In the genomic region with DNA sequence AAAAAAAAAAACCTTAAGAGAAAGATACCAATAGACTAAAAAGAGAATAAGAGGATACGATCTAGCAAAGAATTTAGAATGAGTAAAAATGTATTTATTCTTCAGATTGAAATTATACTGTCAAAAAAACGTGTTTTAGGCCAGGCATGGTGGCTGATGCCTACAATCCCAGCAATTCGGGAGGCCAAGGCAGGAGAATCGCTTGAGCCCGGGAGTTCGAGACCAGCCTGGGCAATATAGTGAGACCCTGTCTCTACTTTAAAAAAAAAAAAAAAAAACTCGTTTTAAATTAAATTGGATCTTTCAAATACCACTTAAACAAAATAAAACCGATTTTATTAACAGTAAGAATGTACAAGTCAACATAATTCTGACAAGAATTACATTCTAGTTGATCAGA, we compare ENCODE assay signal across 25 cellular contexts.
"Had no signal": no experiment of that assay in that cellular context is flagged by ENCODE, and none has a peak within 500 bp of the region (broad histone marks: within the 10 kb centered on the region; RNA-seq: fewer than 3 reads in every experiment).

No MANE protein-coding gene starts in this region.

- H3K27ac ChIP-seq: stomach, suprapubic skin, testis, thoracic aorta, thyroid gland, tibial artery, tibial nerve, transverse colon, upper lobe of left lung, upper lobe of right lung, uterus, vagina had no signal

- FAIRE-seq: urothelium cell line had no signal

- DNase-seq: stimulated activated CD4-positive, alpha-beta T cell treated with anti-CD3 and anti-CD28 coated beads, Interleukin-2, amount 100 ng/mL, for 48 hours; stimulated activated CD4-positive, alpha-beta T cell treated with anti-CD3 and anti-CD28 coated beads, Interleukin-4, amount 100 ng/mL, for 1 hour; stimulated activated CD4-positive, alpha-beta T cell treated with anti-CD3 and anti-CD28 coated beads, Interleukin-4, amount 100 ng/mL, for 24 hours; stimulated activated CD4-positive, alpha-beta T cell treated with anti-CD3 and anti-CD28 coated beads, Interleukin-4, amount 100 ng/mL, for 4 hours; stimulated activated CD8-positive, alpha-beta memory T cell treated with anti-CD3 and anti-CD28 coated beads, Interleukin-4, amount 100 ng/mL, for 48 hours; stimulated activated naive B cell treated with anti-CD40 and anti-IgM and Interleukin-4, amounts not matched to agents 10 μg/mL and 1 μg/mL and 100 μg/mL, for 72 hours; stimulated activated naive CD4-positive, alpha-beta T cell; stimulated activated naive CD4-positive, alpha-beta T cell treated with Interleukin-2 at 50 U/mL for 16 hours; stimulated activated naive CD8-positive, alpha-beta T cell treated with anti-CD3 and anti-CD28 coated beads, Interleukin-15, amount 100 ng/mL, for 72 hours; stimulated activated naive CD8-positive, alpha-beta T cell treated with anti-CD3 and anti-CD28 coated beads, Interleukin-15, Interleukin-2, amounts not matched to agents 100 U/mL and 50 U/mL, for 24 hours; stomach; substantia nigra; testis; thyroid gland; tibial artery; transverse colon; trophoblast cell; upper lobe of left lung; upper lobe of right lung; uterus had no signal
